In the genomic region with DNA sequence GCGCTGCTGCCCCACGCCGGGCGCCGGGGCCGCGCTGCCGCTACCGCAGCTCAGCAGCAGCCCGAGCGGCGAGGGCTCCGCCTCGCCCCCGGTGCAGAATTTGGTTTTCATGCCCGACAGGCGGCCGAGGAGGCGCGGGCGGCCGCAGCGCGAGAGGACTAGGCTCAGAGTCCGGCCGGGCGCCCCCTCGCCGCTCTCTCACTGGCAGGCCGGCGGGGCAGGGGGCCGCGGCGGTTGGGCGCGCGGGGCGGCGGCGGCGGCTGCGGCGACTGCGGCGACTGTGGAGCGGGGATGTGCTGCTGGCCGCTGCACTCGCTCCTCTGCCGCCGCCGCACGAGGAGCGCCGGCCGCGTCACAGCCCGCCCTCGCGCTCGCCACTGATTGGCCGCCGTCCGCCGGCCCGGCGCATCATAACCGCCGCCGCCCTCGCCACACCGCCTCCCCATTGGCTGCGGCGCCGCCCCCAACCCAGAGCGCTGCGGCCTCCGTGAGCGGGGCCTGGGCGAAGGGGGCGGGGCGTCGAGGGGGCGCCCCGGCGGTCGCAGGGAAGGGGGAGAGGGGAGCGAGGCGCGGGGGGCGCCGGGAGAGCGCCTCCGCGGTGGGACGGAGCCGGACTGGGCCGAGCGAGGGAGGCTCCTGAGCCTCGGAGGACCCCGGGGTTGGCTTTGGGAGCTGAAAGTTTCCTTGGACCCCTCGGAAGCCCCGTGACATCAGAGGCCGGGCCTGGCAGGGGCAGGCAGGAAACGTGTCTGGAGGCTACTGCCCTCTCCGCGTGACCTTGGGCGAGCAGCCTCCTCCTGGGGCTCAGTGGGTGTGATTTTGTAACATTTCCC, we compare ENCODE assay signal across 8 cellular contexts. TPM values are rescaled to one million over a fixed set of nuclear protein-coding genes. Genes with fewer than 3 reads are reported as not detected.
DNase-seq lines count a peak whose midpoint lies in the region; ATAC-seq and TF ChIP-seq lines count a peak whose summit lies in the region.

Gene CHKA, minus strand, starts transcription at position 322 of the 833 bp plus-strand sequence. Its CDS starts 211 bp downstream, at position 111.

- peak; percentile 88 to 93 for TF ChIP-seq POLR2A in suprapubic skin (IDR thresholded peaks at IDR 0.05)

- no peaks in the 10 kb centered on the region for H3K27me3 Mint-ChIP-seq in activated naive CD4-positive, alpha-beta T cell treated with anti-CD3 and anti-CD28 coated beads, Interleukin-2, amount 50 U/mL, for 24 hours

- peaks cover 8% of the 10 kb centered on the region for H3K4me1 Mint-ChIP-seq in activated naive CD4-positive, alpha-beta T cell treated with anti-CD3 and anti-CD28 coated beads, Interleukin-2, amount 50 U/mL, for 24 hours

- peak; percentile 96 for ATAC-seq in SK-N-SH treated with all-trans-retinoic acid at 6 μM for 48 hours
- ATAC-seq in omental fat pad (ENCODE audit: low FRiP score), result peak; percentile 99

- H3K4me1 ChIP-seq in suprapubic skin, result peaks cover 35% of the 10 kb centered on the region

- H3K4me3 Mint-ChIP-seq in activated naive CD4-positive, alpha-beta T cell treated with anti-CD3 and anti-CD28 coated beads, Interleukin-2, amount 50 U/mL, for 24 hours, result peak within 1 kb of the TSS; percentile 93

- TF ChIP-seq EP300 in suprapubic skin (IDR thresholded peaks at IDR 0.05), result no peak

- H3K27me3 ChIP-seq in suprapubic skin, result no peaks in the 10 kb centered on the region

- TF ChIP-seq CTCF in HFF-Myc (IDR thresholded peaks at IDR 0.05; ENCODE audit: low read depth, low read length, missing control alignments) (no peak), omental fat pad (IDR thresholded peaks at IDR 0.05) (no peak), suprapubic skin (IDR thresholded peaks at IDR 0.05) (no peak)

- WGBS in suprapubic skin, result 0% methylated on average over 37 of the region's 107 CpGs

- H3K36me3 Mint-ChIP-seq in activated naive CD4-positive, alpha-beta T cell treated with anti-CD3 and anti-CD28 coated beads, Interleukin-2, amount 50 U/mL, for 24 hours, result no peaks in the 10 kb centered on the region

- peak within 1 kb of the TSS; percentile 98 for H3K27ac ChIP-seq in suprapubic skin

- DNase-seq in HFF-Myc (ENCODE audit: extremely low read depth, low read depth), result peak; percentile 38
- DNase-seq in MV-4-11 (lab: John Stamatoyannopoulos, UW), result peak; percentile 83
- DNase-seq in globus pallidus (ENCODE audit: low spot score), result peak; percentile 96
- peak; percentile 64 for DNase-seq in omental fat pad (ENCODE audit: low spot score)
- peak; percentile 93 to 94 for DNase-seq in suprapubic skin (ENCODE audit: low spot score in 2 of 2)

- H3K9me3 Mint-ChIP-seq in activated naive CD4-positive, alpha-beta T cell treated with anti-CD3 and anti-CD28 coated beads, Interleukin-2, amount 50 U/mL, for 24 hours, result no peaks in the 10 kb centered on the region

- peak within 1 kb of the TSS; percentile 72 for H3K27ac Mint-ChIP-seq in activated naive CD4-positive, alpha-beta T cell treated with anti-CD3 and anti-CD28 coated beads, Interleukin-2, amount 50 U/mL, for 24 hours

- H3K9me3 ChIP-seq in suprapubic skin, result no peaks in the 10 kb centered on the region

- no peaks in the 10 kb centered on the region for H3K36me3 ChIP-seq in suprapubic skin

- H3K4me3 ChIP-seq in GM08714 (ENCODE audit: low read length) (peak within 1 kb of the TSS; percentile 93), HFF-Myc (replicated peaks; ENCODE audit: low read depth, low read length) (peak within 1 kb of the TSS; percentile 66), suprapubic skin (peak within 1 kb of the TSS; percentile 69)

TF ChIP-seq in SK-N-SH treated with all-trans-retinoic acid at 6 μM for 48 hours, 23 proteins besides CTCF, POLR2A, EP300 and RAD21:
- TF ChIP-seq GLIS3 (CRISPR knock-in tag; IDR thresholded peaks at IDR 0.05), result no peak
- TF ChIP-seq, protein P1, sequence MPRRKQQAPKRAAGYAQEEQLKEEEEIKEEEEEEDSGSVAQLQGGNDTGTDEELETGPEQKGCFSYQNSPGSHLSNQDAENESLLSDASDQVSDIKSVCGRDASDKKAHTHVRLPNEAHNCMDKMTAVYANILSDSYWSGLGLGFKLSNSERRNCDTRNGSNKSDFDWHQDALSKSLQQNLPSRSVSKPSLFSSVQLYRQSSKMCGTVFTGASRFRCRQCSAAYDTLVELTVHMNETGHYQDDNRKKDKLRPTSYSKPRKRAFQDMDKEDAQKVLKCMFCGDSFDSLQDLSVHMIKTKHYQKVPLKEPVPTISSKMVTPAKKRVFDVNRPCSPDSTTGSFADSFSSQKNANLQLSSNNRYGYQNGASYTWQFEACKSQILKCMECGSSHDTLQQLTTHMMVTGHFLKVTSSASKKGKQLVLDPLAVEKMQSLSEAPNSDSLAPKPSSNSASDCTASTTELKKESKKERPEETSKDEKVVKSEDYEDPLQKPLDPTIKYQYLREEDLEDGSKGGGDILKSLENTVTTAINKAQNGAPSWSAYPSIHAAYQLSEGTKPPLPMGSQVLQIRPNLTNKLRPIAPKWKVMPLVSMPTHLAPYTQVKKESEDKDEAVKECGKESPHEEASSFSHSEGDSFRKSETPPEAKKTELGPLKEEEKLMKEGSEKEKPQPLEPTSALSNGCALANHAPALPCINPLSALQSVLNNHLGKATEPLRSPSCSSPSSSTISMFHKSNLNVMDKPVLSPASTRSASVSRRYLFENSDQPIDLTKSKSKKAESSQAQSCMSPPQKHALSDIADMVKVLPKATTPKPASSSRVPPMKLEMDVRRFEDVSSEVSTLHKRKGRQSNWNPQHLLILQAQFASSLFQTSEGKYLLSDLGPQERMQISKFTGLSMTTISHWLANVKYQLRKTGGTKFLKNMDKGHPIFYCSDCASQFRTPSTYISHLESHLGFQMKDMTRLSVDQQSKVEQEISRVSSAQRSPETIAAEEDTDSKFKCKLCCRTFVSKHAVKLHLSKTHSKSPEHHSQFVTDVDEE (CRISPR knock-in tag; IDR thresholded peaks at IDR 0.05), result peak; percentile 37; the same call in 1 of the 2 replicates

RNA-seq across cellular contexts. Expression of gene CHKA, which starts in this region (rescaled TPM):
- total RNA-seq in omental fat pad, result 10 to 100 TPM; 27.7 to 72.5 (median 33.3) TPM
- total RNA-seq in suprapubic skin, result 10 to 100 TPM in 3 of 4 donors, 1 to 10 TPM in 1; 7.8 to 21.4 (median 15.3) TPM

Comparison
In these comparisons a context has a peak if more than half of its experiments do, and no peak if none do; other contexts are left out.
1. Peak in every context shown above with its lines: DNase-seq, ATAC-seq, H3K4me3 ChIP-seq and H3K27ac ChIP-seq.
2. DNase-seq: peak in every context shown above with its lines; median percentile 96 in globus pallidus; 94 in suprapubic skin; 83 in MV-4-11; 64 in omental fat pad; 38 in HFF-Myc.